In genomic region chr19:49403404-49404187, GRCh38 we compare ENCODE assay signal across 10 cellular contexts. TPM values are rescaled to one million over a fixed set of nuclear protein-coding genes. Genes with fewer than 3 reads are reported as not detected.
A peak's percentile ranks its signal among the peaks of the same experiment; 100 is the strongest.
DNase-seq lines count a peak whose midpoint lies in the region; TF ChIP-seq lines count a peak whose summit lies in the region.
"Had no signal": no experiment of that assay in that cellular context is flagged by ENCODE, and none has a peak within 500 bp of the region (broad histone marks: within the 10 kb centered on the region; RNA-seq: fewer than 3 reads in every experiment).

No MANE protein-coding gene starts in this region.

- POLR2A ChIA-PET in PC-9 (lab: Charles Lee; ENCODE audit: unreplicated experiment) = no interaction called here

- DNase-seq in DMS153 treated with DMSO at 0.1 percent for 48 hours (lab: John Stamatoyannopoulos, UW; ENCODE audit: unreplicated experiment) (peak; percentile 25), NAMALWA (ENCODE audit: low spot score) (peak; percentile 69), PC-9 (peak; percentile 41 to 67), iris pigment epithelial cell (ENCODE audit: low read depth) (peak; percentile 45), activated gamma-delta T cell (lab: John Stamatoyannopoulos, UW) (no peak), transverse colon (no peak), head of caudate nucleus (no peak)
- DNase-seq in activated T-cell treated with anti-CD3 and anti-CD28 coated beads, Interleukin-2, amount 50 U/mL, for 1 hour = no peak
- DNase-seq: Calu3 had no signal

- H3K79me2 ChIP-seq in PC-9 (ENCODE audit: low read depth) = no peaks in the 10 kb centered on the region

- H3K36me3 ChIP-seq in PC-9 (ENCODE audit: low read depth) = no peaks in the 10 kb centered on the region
- no peaks in the 10 kb centered on the region for H3K36me3 ChIP-seq in transverse colon
- H3K36me3 ChIP-seq: esophagus muscularis mucosa had no signal

- no peaks in the 10 kb centered on the region for H4K20me1 ChIP-seq in PC-9 (ENCODE audit: insufficient read depth)

- WGBS in transverse colon (ENCODE audit: low coverage in 1 of 2), 2 donors = 62% methylated on average over 4 to 7 of the region's 7 CpGs

- in situ Hi-C loops in transverse colon (cut with MboI; ENCODE audit: low pct_ligation_motif_present in 1 of 4, low pct_unique_long_range_greater_than_20kb in 1 of 4, low sequenced_read_pairs in 3 of 4) = no loop called here

- H3K27ac ChIP-seq in PC-9 (no peak overlapping the region), transverse colon (no peak overlapping the region)
- H3K27ac ChIP-seq: esophagus muscularis mucosa had no signal

- H3K4me3 ChIP-seq in PC-9 (no peak overlapping the region), transverse colon (no peak overlapping the region)
- H3K4me3 ChIP-seq: esophagus muscularis mucosa had no signal

- H3K27me3 ChIP-seq in PC-9 (ENCODE audit: insufficient read depth, low read depth) (no peaks in the 10 kb centered on the region), transverse colon (no peaks in the 10 kb centered on the region)

- peaks cover 9% of the 10 kb centered on the region for H3K4me1 ChIP-seq in PC-9 (replicated peaks; ENCODE audit: insufficient read depth)
- H3K4me1 ChIP-seq in transverse colon = no peaks in the 10 kb centered on the region
- H3K4me1 ChIP-seq: esophagus muscularis mucosa had no signal

- CTCF ChIA-PET in PC-9 (lab: Charles Lee) = no interaction called here

- peaks cover 12% of the 10 kb centered on the region for H3F3A ChIP-seq in PC-9 (ENCODE audit: insufficient read depth, low read depth)

- no peaks in the 10 kb centered on the region for H3K9me3 ChIP-seq in PC-9 (ENCODE audit: insufficient read depth, low read depth)
- no peaks in the 10 kb centered on the region for H3K9me3 ChIP-seq in transverse colon
- H3K9me3 ChIP-seq: esophagus muscularis mucosa had no signal

- intact Hi-C loops in PC-9 (cut with micrococcal nuclease; ENCODE audit: unreplicated experiment) = no loop called here
- intact Hi-C loops in transverse colon (cut with DNase I; ENCODE audit: low total_unique reads) = no loop called here
- intact Hi-C loops in head of caudate nucleus (cut with DNase I) = no loop called here

- no TSS peak for BruUV-seq in PC-9 (replicated peaks; lab: Mats Ljungman, UMichigan)

- no peaks in the 10 kb centered on the region for H3K9me2 ChIP-seq in PC-9 (ENCODE audit: insufficient read depth)

- TF ChIP-seq EP300 in transverse colon (IDR thresholded peaks at IDR 0.05; ENCODE audit: low read depth) = no peak

- TF ChIP-seq CTCF in PC-9 (conservative IDR thresholded peaks at IDR 0.05) = no peak
- TF ChIP-seq CTCF in transverse colon (IDR thresholded peaks at IDR 0.05) = no peak

- H2AFZ ChIP-seq in PC-9 = 0 out of 2 replicates have a peak overlapping the region, but pooled peaks have one; percentile 37

- H3K4me2 ChIP-seq in PC-9 = peak overlapping the region; percentile 57

- TF ChIP-seq POLR2A in transverse colon (IDR thresholded peaks at IDR 0.05) = no peak

RNA-seq across cellular contexts. Expression of gene KASH5, which starts 15.5 kb away (rescaled TPM):
- total RNA-seq in PC-9 (2021) (0.39 TPM in 1 of 2 replicates, not detected in the other), transverse colon (not detected)
- total RNA-seq: Calu3, esophagus muscularis mucosa had no signal

RNA-seq across cellular contexts. Expression of gene PTH2, which starts 19.6 kb away (rescaled TPM):
- total RNA-seq in PC-9 (2021) (not detected in 2 replicates), transverse colon (not detected)
- total RNA-seq: Calu3, esophagus muscularis mucosa had no signal

RNA-seq across cellular contexts. Expression of gene GFY, which starts 21.6 kb away (rescaled TPM):
- total RNA-seq in PC-9 (2021) (not detected in 2 replicates), transverse colon (not detected)
- total RNA-seq: Calu3, esophagus muscularis mucosa had no signal

RNA-seq across cellular contexts. Expression of gene SLC17A7, which starts 37.7 kb away (rescaled TPM):
- 0.68 and 0.70 TPM in 2 replicates for total RNA-seq in PC-9 (2021)
- 1 to 10 TPM in 1 of 4 donors, under 1 TPM in 1, not detected in 2; 0.55 to 1.1 TPM for total RNA-seq in transverse colon
- total RNA-seq: Calu3 had no signal

RNA-seq across cellular contexts. Expression of gene DKKL1, which starts 39.9 kb away (rescaled TPM):
- total RNA-seq in PC-9 (2021) = 0.85 TPM in 1 of 2 replicates, not detected in the other
- 1 to 10 TPM in 1 of 4 donors, not detected in 3; 2.2 TPM for total RNA-seq in transverse colon
- total RNA-seq: Calu3 had no signal

Comparison
In these comparisons a context has a peak if more than half of its experiments do, and no peak if none do; other contexts are left out.
1. DNase-seq: peak in DMS153 treated with DMSO at 0.1 percent for 48 hours (single experiment), NAMALWA (single experiment), PC-9 (2 of 2) and iris pigment epithelial cell (single experiment); none in activated gamma-delta T cell (single experiment), transverse colon (single experiment), activated T-cell treated with anti-CD3 and anti-CD28 coated beads, Interleukin-2, amount 50 U/mL, for 1 hour (single experiment) and head of caudate nucleus (0 of 42).